2 cellular contexts compared by ENCODE assay signal in the genomic region with DNA sequence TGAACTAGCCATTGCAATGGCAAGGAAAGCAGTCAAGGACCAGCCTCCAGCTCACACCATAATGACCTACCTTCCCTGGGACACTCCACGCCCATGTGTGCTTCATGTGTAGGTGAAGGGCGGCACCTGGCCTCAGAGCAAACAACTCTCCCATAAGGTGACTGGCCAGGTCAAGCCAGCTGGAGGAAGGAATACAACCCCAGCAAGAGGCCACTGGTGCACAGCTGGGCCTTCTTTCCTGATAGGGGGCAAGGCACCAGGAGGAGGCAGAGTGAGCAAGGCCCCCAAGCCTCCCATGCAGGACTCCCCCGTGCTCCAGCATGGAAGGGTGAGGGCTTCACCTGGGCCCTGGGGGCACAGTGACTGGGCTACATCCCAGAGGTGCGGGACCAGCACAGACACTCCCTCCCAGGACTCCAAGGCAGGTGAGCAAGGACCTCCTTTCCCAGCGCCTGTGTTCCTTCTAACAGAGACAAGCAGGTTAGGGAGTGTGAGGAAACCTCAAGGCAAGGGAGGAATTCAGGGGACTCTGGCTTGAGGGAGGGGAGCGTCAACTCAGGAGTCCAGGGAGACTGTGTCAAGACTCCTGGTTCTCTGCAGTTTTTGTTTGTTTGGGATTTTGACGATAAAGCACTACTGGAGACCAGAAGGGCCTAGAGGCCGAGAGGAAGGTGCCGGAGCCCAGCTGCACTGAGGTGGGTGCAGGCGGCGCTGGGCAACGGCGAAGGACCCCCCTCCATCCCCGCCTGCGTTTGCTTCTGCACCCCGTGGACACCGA.
TF ChIP-seq lines count a peak whose summit lies in the region.

No MANE protein-coding gene starts in this region.

TF ChIP-seq in SK-N-SH, 30 proteins besides CTCF, POLR2A, EP300 and RAD21 (continued from another document):
- TF ChIP-seq, protein P1, sequence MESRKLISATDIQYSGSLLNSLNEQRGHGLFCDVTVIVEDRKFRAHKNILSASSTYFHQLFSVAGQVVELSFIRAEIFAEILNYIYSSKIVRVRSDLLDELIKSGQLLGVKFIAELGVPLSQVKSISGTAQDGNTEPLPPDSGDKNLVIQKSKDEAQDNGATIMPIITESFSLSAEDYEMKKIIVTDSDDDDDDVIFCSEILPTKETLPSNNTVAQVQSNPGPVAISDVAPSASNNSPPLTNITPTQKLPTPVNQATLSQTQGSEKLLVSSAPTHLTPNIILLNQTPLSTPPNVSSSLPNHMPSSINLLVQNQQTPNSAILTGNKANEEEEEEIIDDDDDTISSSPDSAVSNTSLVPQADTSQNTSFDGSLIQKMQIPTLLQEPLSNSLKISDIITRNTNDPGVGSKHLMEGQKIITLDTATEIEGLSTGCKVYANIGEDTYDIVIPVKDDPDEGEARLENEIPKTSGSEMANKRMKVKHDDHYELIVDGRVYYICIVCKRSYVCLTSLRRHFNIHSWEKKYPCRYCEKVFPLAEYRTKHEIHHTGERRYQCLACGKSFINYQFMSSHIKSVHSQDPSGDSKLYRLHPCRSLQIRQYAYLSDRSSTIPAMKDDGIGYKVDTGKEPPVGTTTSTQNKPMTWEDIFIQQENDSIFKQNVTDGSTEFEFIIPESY (IDR thresholded peaks at IDR 0.05; ENCODE audit: borderline replicate concordance, low read depth), result no peak
- TF ChIP-seq CHD2 (IDR thresholded peaks at IDR 0.05; ENCODE audit: low read length, partially characterized antibody) (no peak), ELF1 (IDR thresholded peaks at IDR 0.05) (no peak), MEF2A (IDR thresholded peaks at IDR 0.05; ENCODE audit: borderline replicate concordance, low read depth) (no peak), EZH2phosphoT487 (IDR thresholded peaks at IDR 0.05; ENCODE audit: borderline replicate concordance, low read depth) (no peak)

TF ChIP-seq in SK-N-SH treated with all-trans-retinoic acid at 6 μM for 48 hours, 23 proteins besides CTCF, POLR2A, EP300 and RAD21 (continued from another document):
- TF ChIP-seq, protein P2, sequence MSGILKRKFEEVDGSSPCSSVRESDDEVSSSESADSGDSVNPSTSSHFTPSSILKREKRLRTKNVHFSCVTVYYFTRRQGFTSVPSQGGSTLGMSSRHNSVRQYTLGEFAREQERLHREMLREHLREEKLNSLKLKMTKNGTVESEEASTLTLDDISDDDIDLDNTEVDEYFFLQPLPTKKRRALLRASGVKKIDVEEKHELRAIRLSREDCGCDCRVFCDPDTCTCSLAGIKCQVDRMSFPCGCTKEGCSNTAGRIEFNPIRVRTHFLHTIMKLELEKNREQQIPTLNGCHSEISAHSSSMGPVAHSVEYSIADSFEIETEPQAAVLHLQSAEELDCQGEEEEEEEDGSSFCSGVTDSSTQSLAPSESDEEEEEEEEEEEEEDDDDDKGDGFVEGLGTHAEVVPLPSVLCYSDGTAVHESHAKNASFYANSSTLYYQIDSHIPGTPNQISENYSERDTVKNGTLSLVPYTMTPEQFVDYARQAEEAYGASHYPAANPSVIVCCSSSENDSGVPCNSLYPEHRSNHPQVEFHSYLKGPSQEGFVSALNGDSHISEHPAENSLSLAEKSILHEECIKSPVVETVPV (CRISPR knock-in tag; IDR thresholded peaks at IDR 0.05), result no peak
- TF ChIP-seq OSR1 (CRISPR knock-in tag; IDR thresholded peaks at IDR 0.05), result no peak
- TF ChIP-seq, protein P3, sequence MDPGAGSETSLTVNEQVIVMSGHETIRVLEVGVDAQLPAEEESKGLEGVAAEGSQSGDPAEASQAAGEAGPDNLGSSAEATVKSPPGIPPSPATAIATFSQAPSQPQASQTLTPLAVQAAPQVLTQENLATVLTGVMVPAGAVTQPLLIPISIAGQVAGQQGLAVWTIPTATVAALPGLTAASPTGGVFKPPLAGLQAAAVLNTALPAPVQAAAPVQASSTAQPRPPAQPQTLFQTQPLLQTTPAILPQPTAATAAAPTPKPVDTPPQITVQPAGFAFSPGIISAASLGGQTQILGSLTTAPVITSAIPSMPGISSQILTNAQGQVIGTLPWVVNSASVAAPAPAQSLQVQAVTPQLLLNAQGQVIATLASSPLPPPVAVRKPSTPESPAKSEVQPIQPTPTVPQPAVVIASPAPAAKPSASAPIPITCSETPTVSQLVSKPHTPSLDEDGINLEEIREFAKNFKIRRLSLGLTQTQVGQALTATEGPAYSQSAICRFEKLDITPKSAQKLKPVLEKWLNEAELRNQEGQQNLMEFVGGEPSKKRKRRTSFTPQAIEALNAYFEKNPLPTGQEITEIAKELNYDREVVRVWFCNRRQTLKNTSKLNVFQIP (CRISPR knock-in tag; IDR thresholded peaks at IDR 0.05; ENCODE audit: borderline replicate concordance, low read depth), result no peak
- no peak for TF ChIP-seq ZC3H10 (CRISPR knock-in tag; IDR thresholded peaks at IDR 0.05)
- TF ChIP-seq, protein P4, sequence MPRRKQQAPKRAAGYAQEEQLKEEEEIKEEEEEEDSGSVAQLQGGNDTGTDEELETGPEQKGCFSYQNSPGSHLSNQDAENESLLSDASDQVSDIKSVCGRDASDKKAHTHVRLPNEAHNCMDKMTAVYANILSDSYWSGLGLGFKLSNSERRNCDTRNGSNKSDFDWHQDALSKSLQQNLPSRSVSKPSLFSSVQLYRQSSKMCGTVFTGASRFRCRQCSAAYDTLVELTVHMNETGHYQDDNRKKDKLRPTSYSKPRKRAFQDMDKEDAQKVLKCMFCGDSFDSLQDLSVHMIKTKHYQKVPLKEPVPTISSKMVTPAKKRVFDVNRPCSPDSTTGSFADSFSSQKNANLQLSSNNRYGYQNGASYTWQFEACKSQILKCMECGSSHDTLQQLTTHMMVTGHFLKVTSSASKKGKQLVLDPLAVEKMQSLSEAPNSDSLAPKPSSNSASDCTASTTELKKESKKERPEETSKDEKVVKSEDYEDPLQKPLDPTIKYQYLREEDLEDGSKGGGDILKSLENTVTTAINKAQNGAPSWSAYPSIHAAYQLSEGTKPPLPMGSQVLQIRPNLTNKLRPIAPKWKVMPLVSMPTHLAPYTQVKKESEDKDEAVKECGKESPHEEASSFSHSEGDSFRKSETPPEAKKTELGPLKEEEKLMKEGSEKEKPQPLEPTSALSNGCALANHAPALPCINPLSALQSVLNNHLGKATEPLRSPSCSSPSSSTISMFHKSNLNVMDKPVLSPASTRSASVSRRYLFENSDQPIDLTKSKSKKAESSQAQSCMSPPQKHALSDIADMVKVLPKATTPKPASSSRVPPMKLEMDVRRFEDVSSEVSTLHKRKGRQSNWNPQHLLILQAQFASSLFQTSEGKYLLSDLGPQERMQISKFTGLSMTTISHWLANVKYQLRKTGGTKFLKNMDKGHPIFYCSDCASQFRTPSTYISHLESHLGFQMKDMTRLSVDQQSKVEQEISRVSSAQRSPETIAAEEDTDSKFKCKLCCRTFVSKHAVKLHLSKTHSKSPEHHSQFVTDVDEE (CRISPR knock-in tag; IDR thresholded peaks at IDR 0.05), result no peak
- TF ChIP-seq ZNF70 (CRISPR knock-in tag; IDR thresholded peaks at IDR 0.05), result no peak
- TF ChIP-seq ZFP30 (CRISPR knock-in tag; IDR thresholded peaks at IDR 0.05), result no peak
- no peak for TF ChIP-seq ZNF8 (CRISPR knock-in tag; IDR thresholded peaks at IDR 0.05)
- no peak for TF ChIP-seq CSDC2 (CRISPR knock-in tag; IDR thresholded peaks at IDR 0.05)
- TF ChIP-seq BACH2 (CRISPR knock-in tag; IDR thresholded peaks at IDR 0.05; ENCODE audit: borderline replicate concordance), result no peak
- no peak for TF ChIP-seq ESRRG (CRISPR knock-in tag; IDR thresholded peaks at IDR 0.05)
TF ChIP-seq in SK-N-SH treated with all-trans-retinoic acid at 6 μM for 48 hours: peak in this region for 0.
